9 cellular contexts compared by ENCODE assay signal in the genomic region with DNA sequence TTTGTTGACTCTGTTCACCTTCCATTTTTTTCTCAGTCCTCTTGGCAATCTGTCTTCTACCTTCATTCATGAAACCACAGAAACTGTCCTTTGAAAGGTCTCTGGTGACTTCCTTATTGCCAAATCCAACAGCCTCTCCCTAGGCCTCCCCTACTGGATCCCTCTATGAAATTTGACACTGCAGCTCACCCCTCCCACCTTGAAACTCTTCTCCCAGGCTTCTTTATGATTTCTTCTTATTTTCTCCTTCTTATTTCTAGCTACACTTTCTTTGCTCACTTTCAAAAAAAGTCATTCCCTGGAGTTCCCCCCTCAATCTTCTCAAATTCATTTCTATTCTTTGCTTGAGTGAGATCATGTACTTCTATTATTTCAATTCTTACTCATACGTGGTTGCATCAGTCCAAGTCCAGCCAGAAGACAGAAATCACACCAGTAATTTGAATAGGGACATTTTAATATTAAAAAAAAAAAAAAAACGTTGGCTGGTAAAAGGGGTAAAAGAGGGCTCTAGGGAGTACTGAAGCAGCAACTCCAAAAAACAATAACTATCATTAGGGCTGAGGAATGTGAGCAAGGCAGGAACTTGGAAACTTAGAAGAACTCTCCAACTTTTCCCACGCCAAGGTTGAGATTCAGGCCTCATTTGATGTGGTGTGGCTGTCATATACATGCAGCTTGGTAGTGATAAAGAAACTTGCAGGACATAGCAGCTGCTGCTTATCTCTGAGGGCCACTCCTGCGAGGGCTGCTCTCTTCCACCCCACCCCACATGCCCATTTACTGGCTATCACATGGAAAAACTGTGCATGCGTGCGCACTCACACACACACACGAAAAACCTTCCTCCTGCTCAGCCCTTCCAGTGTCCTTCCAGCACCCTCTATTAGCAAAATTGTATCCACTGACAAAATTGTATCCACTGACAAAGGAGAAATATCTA.
A peak's percentile ranks its signal among the peaks of the same experiment; 100 is the strongest.
DNase-seq lines count a peak whose midpoint lies in the region; ATAC-seq and TF ChIP-seq lines count a peak whose summit lies in the region.
"Had no signal": no experiment of that assay in that cellular context is flagged by ENCODE, and none has a peak within 500 bp of the region (broad histone marks: within the 10 kb centered on the region; RNA-seq: fewer than 3 reads in every experiment).

No MANE protein-coding gene starts in this region.

- no peaks in the 10 kb centered on the region; the same call in 2 of the 3 replicates for H3K9me3 Mint-ChIP-seq in GM23338
- no peaks in the 10 kb centered on the region for H3K9me3 Mint-ChIP-seq in endothelial cell (ENCODE audit: unreplicated experiment)

- no peaks in the 10 kb centered on the region for H3K36me3 ChIP-seq in GM23338 (ENCODE audit: insufficient read depth)
- no peaks in the 10 kb centered on the region for H3K36me3 ChIP-seq in mammary epithelial cell (ENCODE audit: insufficient read depth, low read length)
- H3K36me3 ChIP-seq in neuronal stem cell (replicated peaks in 1 of 2; ENCODE audit: control insufficient read depth in 2 of 2, insufficient read depth in 2 of 2, low read length in 2 of 2): no peaks in the 10 kb centered on the region
- H3K36me3 ChIP-seq: sigmoid colon had no signal

- TF ChIP-seq CTCF in GM23338 (conservative IDR thresholded peaks at IDR 0.05; ENCODE audit: low read depth in 2 of 2): no peak
- no peak for TF ChIP-seq CTCF in NB4 (IDR thresholded peaks at IDR 0.05; ENCODE audit: low read depth, low read length)
- TF ChIP-seq CTCF in mammary epithelial cell (conservative IDR thresholded peaks at IDR 0.05 in 1 of 2, IDR thresholded peaks at IDR 0.05 in 1 of 2; ENCODE audit: extremely low read depth in 1 of 2, insufficient read depth in 1 of 2, low read depth in 1 of 2, low read length in 2 of 2): no peak
- no peak for TF ChIP-seq CTCF in endothelial cell (IDR thresholded peaks at IDR 0.05; ENCODE audit: unreplicated experiment)

- H3K27ac ChIP-seq in GM23338 (ENCODE audit: low read depth) (no peak overlapping the region), mammary epithelial cell (ENCODE audit: insufficient read depth, low read depth, low read length) (peak overlapping the region; percentile 76), neuronal stem cell (replicated peaks; ENCODE audit: low read length) (no peak overlapping the region)
- H3K27ac ChIP-seq: sigmoid colon had no signal

- H2BK12ac ChIP-seq in neuronal stem cell (ENCODE audit: low read length): no peak overlapping the region

- H2AK5ac ChIP-seq in neuronal stem cell (ENCODE audit: low read depth, low read length): no peak overlapping the region

- H3F3A ChIP-seq in GM23338 (replicated peaks; ENCODE audit: low read depth): no peaks in the 10 kb centered on the region

- dilution Hi-C loops in mammary epithelial cell (cut with HindIII; ENCODE audit: low sequenced_read_pairs): no loop called here

- BruUV-seq in mammary epithelial cell (replicated peaks; lab: Mats Ljungman, UMichigan): no TSS peak

- no peak overlapping the region for H4K8ac ChIP-seq in neuronal stem cell (ENCODE audit: low read depth, low read length)

- no peak overlapping the region; the same call in 1 of the 2 replicates for H3K4me2 ChIP-seq in GM23338
- H3K4me2 ChIP-seq in mammary epithelial cell (ENCODE audit: insufficient read depth, low read depth, low read length): peak overlapping the region; percentile 67
- H3K4me2 ChIP-seq in neuronal stem cell (ENCODE audit: insufficient read depth, low read length, poor library complexity, severe bottlenecking): no peak overlapping the region

- no peak overlapping the region for H2AFZ ChIP-seq in GM23338
- peak overlapping the region; percentile 74 for H2AFZ ChIP-seq in mammary epithelial cell (ENCODE audit: low read depth, low read length)
- H2AFZ ChIP-seq in neuronal stem cell (ENCODE audit: low read length): peak overlapping the region; percentile 57

- no peak overlapping the region for H4K91ac ChIP-seq in neuronal stem cell (ENCODE audit: low read depth, low read length, poor library complexity)

- H3K9me3 ChIP-seq in mammary epithelial cell (replicated peaks; ENCODE audit: insufficient read depth, low read length): no peaks in the 10 kb centered on the region
- no peaks in the 10 kb centered on the region for H3K9me3 ChIP-seq in neuronal stem cell (replicated peaks in 1 of 2; ENCODE audit: control insufficient read depth in 2 of 2, insufficient read depth in 1 of 2, low read depth in 1 of 2, low read length in 2 of 2)
- H3K9me3 ChIP-seq: sigmoid colon had no signal

- H3K9me2 ChIP-seq in GM23338 (ENCODE audit: insufficient read depth): no peaks in the 10 kb centered on the region

- H3K27me3 ChIP-seq in GM23338 (ENCODE audit: insufficient read depth): no peaks in the 10 kb centered on the region
- no peaks in the 10 kb centered on the region for H3K27me3 ChIP-seq in mammary epithelial cell (ENCODE audit: insufficient read depth, low read length)
- H3K27me3 ChIP-seq in neuronal stem cell (ENCODE audit: control insufficient read depth in 3 of 3, insufficient read depth in 3 of 3, low read depth in 1 of 3, low read length in 3 of 3): no peaks in the 10 kb centered on the region
- H3K27me3 ChIP-seq: sigmoid colon had no signal

- H3K4me1 ChIP-seq in GM23338 (ENCODE audit: insufficient read depth) (no peaks in the 10 kb centered on the region), mammary epithelial cell (ENCODE audit: insufficient read depth, low read length) (peaks cover 45% of the 10 kb centered on the region), neuronal stem cell (ENCODE audit: control insufficient read depth in 2 of 2, insufficient read depth in 1 of 2, low read depth in 1 of 2, low read length in 2 of 2) (peaks cover 2 to 5% of the 10 kb centered on the region in 2 donors)

- H3K79me1 ChIP-seq in neuronal stem cell (ENCODE audit: low read depth, low read length): no peaks in the 10 kb centered on the region

- ATAC-seq in GM23338 (peak; percentile 46; the same call in 2 of the 3 replicates), GM18909 (IDR thresholded peaks at IDR 0.05; ENCODE audit: poor library complexity, unreplicated experiment) (no peak)

- no peak overlapping the region for H3K4me3 Mint-ChIP-seq in GM23338
- no peak overlapping the region for H3K4me3 Mint-ChIP-seq in endothelial cell (ENCODE audit: unreplicated experiment)

- H3K23ac ChIP-seq in neuronal stem cell (ENCODE audit: low read depth, low read length, poor library complexity): no peak overlapping the region

- H3K9ac ChIP-seq in mammary epithelial cell (ENCODE audit: insufficient read depth, low read length) (peak overlapping the region; percentile 56), neuronal stem cell (ENCODE audit: low read depth, low read length, poor library complexity) (no peak overlapping the region)

- in situ Hi-C loops in mammary epithelial cell (cut with MboI; ENCODE audit: low sequenced_read_pairs in 2 of 2): no loop called here

- H4K20me1 ChIP-seq in GM23338 (replicated peaks; ENCODE audit: insufficient read depth) (no peaks in the 10 kb centered on the region), mammary epithelial cell (ENCODE audit: insufficient read depth, low read length) (no peaks in the 10 kb centered on the region)

- CTCF ChIA-PET in mammary epithelial cell (lab: Charles Lee; ENCODE audit: low non-redundant PET): interaction anchor here (0.6 kb wide), 1 partner anchor 131 kb away, joined by 3 read pairs; no protein-coding TSS in a partner anchor

- no peak for TF ChIP-seq POLR2A in NB4 (IDR thresholded peaks at IDR 0.05; ENCODE audit: extremely low read depth, insufficient read length)

- no peak overlapping the region for H3K4ac ChIP-seq in neuronal stem cell (ENCODE audit: low read length)

- 56% methylated on average over 7 of the region's 7 CpGs for WGBS in mammary epithelial cell (ENCODE audit: low coverage, missing lambda C conversion rate)
- no CpG with 5 or more reads among the region's 7 CpGs for WGBS in neuronal stem cell (ENCODE audit: extremely low coverage in 2 of 2, insufficient read length in 2 of 2, insufficient replicate concordance in 1 of 2), 2 donors

- H2BK120ac ChIP-seq in neuronal stem cell (ENCODE audit: low read depth, low read length): no peak overlapping the region

- H3K79me2 ChIP-seq in GM23338 (replicated peaks; ENCODE audit: insufficient read depth) (no peaks in the 10 kb centered on the region), mammary epithelial cell (ENCODE audit: insufficient read depth, low read length) (no peaks in the 10 kb centered on the region)

- H3K4me3 ChIP-seq in GM23338 (no peak overlapping the region), NB4 (ENCODE audit: low read depth, low read length) (no peak overlapping the region), mammary epithelial cell (replicated peaks in 1 of 3; ENCODE audit: insufficient read depth in 1 of 3, low read depth in 2 of 3, low read length in 3 of 3) (no peak overlapping the region), neuronal stem cell (ENCODE audit: low read length in 2 of 2) (no peak overlapping the region)
- H3K4me3 ChIP-seq: sigmoid colon had no signal

- H2BK5ac ChIP-seq in neuronal stem cell (ENCODE audit: low read length): no peak overlapping the region

- no peak overlapping the region for H3K14ac ChIP-seq in neuronal stem cell (ENCODE audit: low read length)

- DNase-seq in GM23338 (ENCODE audit: low spot score): peak; percentile 19
- peak; percentile 79 for DNase-seq in NB4 (ENCODE audit: low read depth)
- DNase-seq in mammary epithelial cell: peak; percentile 76
- no peak for DNase-seq in neuronal stem cell (ENCODE audit: low spot score)
- DNase-seq in NCI-H524 (lab: John Stamatoyannopoulos, UW): no peak
- DNase-seq in endothelial cell (ENCODE audit: low spot score): no peak
- DNase-seq in mesenteric fat pad (ENCODE audit: low spot score): no peak
- DNase-seq: sigmoid colon had no signal

- H3K36me3 Mint-ChIP-seq in GM23338 (ENCODE audit: low read depth) (no peaks in the 10 kb centered on the region), endothelial cell (ENCODE audit: low read depth, unreplicated experiment) (no peaks in the 10 kb centered on the region)

- intact Hi-C loops in mammary epithelial cell (cut with micrococcal nuclease): no loop called here

- H2BK15ac ChIP-seq in neuronal stem cell (ENCODE audit: low read length): no peak overlapping the region

- H3K27ac Mint-ChIP-seq in GM23338 (no peak overlapping the region; the same call in 1 of the 2 replicates), endothelial cell (ENCODE audit: unreplicated experiment) (no peak overlapping the region)

- peaks cover 2% of the 10 kb centered on the region for H3K27me3 Mint-ChIP-seq in GM23338 (ENCODE audit: insufficient read depth, low read depth, poor library complexity)
- H3K27me3 Mint-ChIP-seq in endothelial cell (ENCODE audit: unreplicated experiment): no peaks in the 10 kb centered on the region

- H3K4me1 Mint-ChIP-seq in GM23338 (peaks cover 10% of the 10 kb centered on the region), endothelial cell (ENCODE audit: unreplicated experiment) (peaks cover 5% of the 10 kb centered on the region)

- H3K18ac ChIP-seq in neuronal stem cell (ENCODE audit: low read length): no peak overlapping the region

TF ChIP-seq in GM23338, 12 proteins besides CTCF, POLR2A, EP300 and RAD21 (continues in another document):
- no peak for TF ChIP-seq ZNF114 (CRISPR knock-in tag; IDR thresholded peaks at IDR 0.05)

Comparison
In these comparisons a context has a peak if more than half of its experiments do, and no peak if none do; other contexts are left out.
1. DNase-seq: peak in GM23338 (single experiment), NB4 (single experiment) and mammary epithelial cell (single experiment); none in neuronal stem cell (single experiment), NCI-H524 (0 of 2), endothelial cell (single experiment) and mesenteric fat pad (single experiment).